Comparison of ENCODE assay signal across 1 cellular context in genomic region chr19:17752865-17753639, GRCh38.
TF ChIP-seq lines count a peak whose summit lies in the region.

No MANE protein-coding gene starts in this region.

TF ChIP-seq in GM12878, 131 proteins besides CTCF, POLR2A, EP300 and RAD21:
- TF ChIP-seq NR2C2 (IDR thresholded peaks at IDR 0.05; ENCODE audit: borderline replicate concordance, control insufficient read depth, insufficient read length, low read depth) (no peak), SIN3A (IDR thresholded peaks at IDR 0.05; ENCODE audit: low read depth, low read length) (no peak), MTA3 (IDR thresholded peaks at IDR 0.05; ENCODE audit: borderline replicate concordance, low read length) (no peak), NBN (IDR thresholded peaks at IDR 0.05) (no peak), ZZZ3 (IDR thresholded peaks at IDR 0.05; ENCODE audit: control insufficient read depth, insufficient read length, low read depth) (no peak), PAX5 (IDR thresholded peaks at IDR 0.05; ENCODE audit: borderline replicate concordance, low read depth, low read length) (no peak), ZNF622 (IDR thresholded peaks at IDR 0.05) (no peak), JUND (IDR thresholded peaks at IDR 0.05; ENCODE audit: low read depth, low read length) (no peak), MEF2A (IDR thresholded peaks at IDR 0.05; ENCODE audit: insufficient read depth, low read depth, low read length) (no peak), HSF1 (IDR thresholded peaks at IDR 0.05; ENCODE audit: low read depth, low read length) (no peak), TBL1XR1 (IDR thresholded peaks at IDR 0.05; ENCODE audit: low read depth, low read length) (no peak), YY1 (IDR thresholded peaks at IDR 0.05; ENCODE audit: low read depth, low read length) (no peak), DPF2 (IDR thresholded peaks at IDR 0.05) (no peak), KDM1A (IDR thresholded peaks at IDR 0.05; ENCODE audit: borderline replicate concordance) (no peak), IKZF1 (conservative IDR thresholded peaks at IDR 0.05) (no peak), MYB (IDR thresholded peaks at IDR 0.05; ENCODE audit: borderline replicate concordance, low read depth, low read length) (no peak), PAX8 (IDR thresholded peaks at IDR 0.05) (no peak), BCLAF1 (IDR thresholded peaks at IDR 0.05) (no peak), SMARCA5 (IDR thresholded peaks at IDR 0.05) (no peak)
TF ChIP-seq in GM12878: peak in this region for 0.
